In genomic region chr22:19079691-19080090, GRCh38 we compare ENCODE assay signal across 28 cellular contexts. TPM values are rescaled to one million over a fixed set of nuclear protein-coding genes. Genes with fewer than 3 reads are reported as not detected.
"Had no signal": no experiment of that assay in that cellular context is flagged by ENCODE, and none has a peak within 500 bp of the region (broad histone marks: within the 10 kb centered on the region; RNA-seq: fewer than 3 reads in every experiment).

No MANE protein-coding gene starts in this region.

- DNase-seq: activated CD4-positive, alpha-beta T cell treated with anti-CD3 and anti-CD28 coated beads for 36 hours; activated CD4-positive, alpha-beta T cell treated with anti-CD3 and anti-CD28 coated beads, Interleukin-2, amount 50 U/mL, for 1 hour; activated CD8-positive, alpha-beta memory T cell treated with anti-CD3 and anti-CD28 coated beads, Interleukin-2, amount 10 ng/mL, durations not matched to agents 7 days and 5 days; activated CD8-positive, alpha-beta T cell treated with anti-CD3 and anti-CD28 coated beads, Interleukin-2, amount 10 ng/mL, durations not matched to agents 7 days and 5 days; activated naive CD4-positive, alpha-beta T cell treated with anti-CD3 and anti-CD28 coated beads, Interleukin-2, amount 50 U/mL, for 16 hours; activated naive CD8-positive, alpha-beta T cell treated with anti-CD3 and anti-CD28 coated beads, Interleukin-2, amount 10 ng/mL, durations not matched to agents 7 days and 5 days; activated T-cell treated with anti-CD3 and anti-CD28 coated beads, Interleukin-2, amount 50 U/mL, for 72 hours; adrenal gland; anterior cingulate cortex; cerebellar nuclear complex; NCI-H1092; NCI-H1417; NCI-H1930; NCI-H510A treated with DMSO at 0.1 percent for 48 hours; NCI-H69; NK-92 treated with Interleukin-12 subunit alpha and Interleukin-12 subunit beta, amount 100 ng/mL, for 24 hours; OCI-M1; RPMI8226; SHP77 treated with DMSO at 0.1 percent for 48 hours; T-cell; WERI-Rb-1 had no signal

- H3K27me3 ChIP-seq: adrenal gland had no signal

- H3K27ac ChIP-seq: adrenal gland, KMS-11, WERI-Rb-1 had no signal

- H3K4me3 ChIP-seq: adrenal gland had no signal

- H3K27me3 Mint-ChIP-seq: activated CD4-positive, alpha-beta T cell treated with anti-CD3 and anti-CD28 coated beads for 36 hours; activated CD8-positive, alpha-beta memory T cell treated with anti-CD3 and anti-CD28 coated beads, Interleukin-2, amount 10 ng/mL, durations not matched to agents 7 days and 5 days; activated naive CD8-positive, alpha-beta T cell treated with anti-CD3 and anti-CD28 coated beads, Interleukin-2, amount 10 ng/mL, durations not matched to agents 7 days and 5 days; IgD-negative memory B cell; T-cell had no signal

- ATAC-seq: activated CD4-positive, alpha-beta T cell treated with anti-CD3 and anti-CD28 coated beads for 36 hours; activated CD8-positive, alpha-beta memory T cell treated with anti-CD3 and anti-CD28 coated beads, Interleukin-2, amount 10 ng/mL, durations not matched to agents 7 days and 5 days; activated CD8-positive, alpha-beta T cell treated with anti-CD3 and anti-CD28 coated beads, Interleukin-2, amount 10 ng/mL, durations not matched to agents 7 days and 5 days; activated T-cell treated with anti-CD3 and anti-CD28 coated beads, Interleukin-2, amount 50 U/mL, for 72 hours; Panc1; T-cell had no signal

- H3K36me3 ChIP-seq: WERI-Rb-1 had no signal

- H3K9me3 Mint-ChIP-seq: activated naive CD8-positive, alpha-beta T cell treated with anti-CD3 and anti-CD28 coated beads, Interleukin-2, amount 10 ng/mL, durations not matched to agents 7 days and 5 days; activated T-cell treated with anti-CD3 and anti-CD28 coated beads, Interleukin-2, amount 50 U/mL, for 72 hours; IgD-negative memory B cell; T-cell had no signal

- H3K27ac Mint-ChIP-seq: activated CD4-positive, alpha-beta T cell treated with anti-CD3 and anti-CD28 coated beads for 36 hours; activated CD8-positive, alpha-beta memory T cell treated with anti-CD3 and anti-CD28 coated beads, Interleukin-2, amount 10 ng/mL, durations not matched to agents 7 days and 5 days; activated CD8-positive, alpha-beta T cell treated with anti-CD3 and anti-CD28 coated beads, Interleukin-2, amount 10 ng/mL, durations not matched to agents 7 days and 5 days; activated naive CD8-positive, alpha-beta T cell treated with anti-CD3 and anti-CD28 coated beads, Interleukin-2, amount 10 ng/mL, durations not matched to agents 7 days and 5 days; activated T-cell treated with anti-CD3 and anti-CD28 coated beads, Interleukin-2, amount 50 U/mL, for 72 hours; T-cell had no signal

- H3K4me1 Mint-ChIP-seq: activated CD8-positive, alpha-beta memory T cell treated with anti-CD3 and anti-CD28 coated beads, Interleukin-2, amount 10 ng/mL, durations not matched to agents 7 days and 5 days had no signal

- H3K4me3 Mint-ChIP-seq: activated CD4-positive, alpha-beta T cell treated with anti-CD3 and anti-CD28 coated beads for 36 hours; activated CD8-positive, alpha-beta memory T cell treated with anti-CD3 and anti-CD28 coated beads, Interleukin-2, amount 10 ng/mL, durations not matched to agents 7 days and 5 days; activated CD8-positive, alpha-beta T cell treated with anti-CD3 and anti-CD28 coated beads, Interleukin-2, amount 10 ng/mL, durations not matched to agents 7 days and 5 days; activated naive CD8-positive, alpha-beta T cell treated with anti-CD3 and anti-CD28 coated beads, Interleukin-2, amount 10 ng/mL, durations not matched to agents 7 days and 5 days; activated T-cell treated with anti-CD3 and anti-CD28 coated beads, Interleukin-2, amount 50 U/mL, for 72 hours; IgD-negative memory B cell; T-cell had no signal

- H3K9me3 ChIP-seq: adrenal gland had no signal

- H3K4me1 ChIP-seq: adrenal gland had no signal

RNA-seq across cellular contexts. Expression of gene TSSK2, which starts 51.4 kb away (rescaled TPM):
- total RNA-seq: activated CD4-positive, alpha-beta T cell treated with anti-CD3 and anti-CD28 coated beads for 36 hours; activated CD8-positive, alpha-beta memory T cell treated with anti-CD3 and anti-CD28 coated beads, Interleukin-2, amount 10 ng/mL, durations not matched to agents 7 days and 5 days; activated CD8-positive, alpha-beta T cell treated with anti-CD3 and anti-CD28 coated beads, Interleukin-2, amount 10 ng/mL, durations not matched to agents 7 days and 5 days; activated naive CD8-positive, alpha-beta T cell treated with anti-CD3 and anti-CD28 coated beads, Interleukin-2, amount 10 ng/mL, durations not matched to agents 7 days and 5 days; activated T-cell treated with anti-CD3 and anti-CD28 coated beads, Interleukin-2, amount 50 U/mL, for 72 hours; adrenal gland; cardiac septum; MCF 10A; SK-MEL-5; T-helper 2 cell treated with Interferon-gamma antibody and Interleukin-4, amounts not matched to agents 100 ng/mL and 5 ng/mL, for 36 hours had no signal
- polyA plus RNA-seq: IgD-negative memory B cell had no signal
